ENCODE assay signal across 7 cellular contexts in genomic region chr4:112297495-112297894, GRCh38. TPM values are rescaled to one million over a fixed set of nuclear protein-coding genes. Genes with fewer than 3 reads are reported as not detected.
DNase-seq lines count a peak whose midpoint lies in the region; ATAC-seq and TF ChIP-seq lines count a peak whose summit lies in the region.

No MANE protein-coding gene starts in this region.

- 12% methylated on average over 1 of the region's 1 CpG for WGBS in right cardiac atrium

- H3K4me1 ChIP-seq in HEK293 (ENCODE audit: control insufficient read depth, insufficient read depth, low read length) (no peaks in the 10 kb centered on the region), right cardiac atrium (ENCODE audit: control insufficient read depth, insufficient read depth, low read length) (no peaks in the 10 kb centered on the region), subcutaneous abdominal adipose tissue (ENCODE audit: control insufficient read depth in 5 of 5, insufficient read depth in 5 of 5, low read length in 5 of 5) (peaks cover 5 to 17% (median 13%) of the 10 kb centered on the region in 5 donors)

- peak overlapping the region; percentile 12 to 79 (median 65) for H3K9ac ChIP-seq in subcutaneous abdominal adipose tissue (ENCODE audit: low read length in 5 of 5)

- peak overlapping the region; percentile 36 for H3K4me3 ChIP-seq in HEK293 (ENCODE audit: low read depth, low read length)
- peak overlapping the region; percentile 46 for H3K4me3 ChIP-seq in WI38 (ENCODE audit: low read depth, low read length)
- peak overlapping the region; percentile 81 for H3K4me3 ChIP-seq in right cardiac atrium (ENCODE audit: low read length)
- peak overlapping the region; percentile 29 to 74 (median 59) for H3K4me3 ChIP-seq in subcutaneous abdominal adipose tissue (ENCODE audit: low read depth in 1 of 5, low read length in 5 of 5)
- H3K4me3 ChIP-seq in H7 (ENCODE audit: insufficient read depth, low read depth, low read length), result no peak overlapping the region

- intact Hi-C loops in right cardiac atrium (cut with DNase I), result no loop called here

- POLR2A ChIA-PET in HEK293 (lab: Yijun Ruan, JAX), result interaction anchor here (0.7 to 1.3 kb wide), 3 partner anchors 12 to 1700 kb away, joined by 5 to 9 read pairs (median 6); partner anchors contain the start of genes AP1AR and TIFA

- CTCF ChIA-PET in HEK293 (lab: Yijun Ruan, JAX), result no interaction called here

- peak; percentile 27 to 52 for ATAC-seq in right cardiac atrium

- no peaks in the 10 kb centered on the region for H3K9me3 ChIP-seq in HEK293 (ENCODE audit: control insufficient read depth, insufficient read depth, low read depth, low read length)
- no peaks in the 10 kb centered on the region for H3K9me3 ChIP-seq in right cardiac atrium (ENCODE audit: control insufficient read depth, low read length)
- H3K9me3 ChIP-seq in subcutaneous abdominal adipose tissue (ENCODE audit: control insufficient read depth in 5 of 5, low read length in 5 of 5), result no peaks in the 10 kb centered on the region

- no peak for DNase-seq in right cardiac atrium
- no peak for DNase-seq in MV-4-11 (lab: John Stamatoyannopoulos, UW)
- no peak for DNase-seq in H7
- DNase-seq in DMS114 treated with DMSO at 0.1 percent for 48 hours (lab: John Stamatoyannopoulos, UW; ENCODE audit: unreplicated experiment), result no peak

- H3K27ac ChIP-seq in HEK293 (ENCODE audit: extremely low read depth, low read depth, low read length) (no peak overlapping the region), right cardiac atrium (ENCODE audit: low read length) (no peak overlapping the region), subcutaneous abdominal adipose tissue (ENCODE audit: low read depth, low read length) (peak overlapping the region; percentile 85)

- TF ChIP-seq CTCF in HEK293 (tag by site-specific recombination; IDR thresholded peaks at IDR 0.05) (no peak), WI38 (IDR thresholded peaks at IDR 0.05; ENCODE audit: low read depth, low read length) (no peak)

- H3K27me3 ChIP-seq in right cardiac atrium (ENCODE audit: control insufficient read depth, insufficient read depth), result no peaks in the 10 kb centered on the region
- no peaks in the 10 kb centered on the region for H3K27me3 ChIP-seq in subcutaneous abdominal adipose tissue (ENCODE audit: control insufficient read depth in 5 of 5, insufficient read depth in 4 of 5, low read length in 5 of 5)
- H3K27me3 ChIP-seq in H7 (ENCODE audit: control insufficient read depth, insufficient read depth, low read length), result no peaks in the 10 kb centered on the region

- H3K36me3 ChIP-seq in HEK293 (ENCODE audit: control insufficient read depth in 2 of 2, insufficient read depth in 1 of 2, low read length in 2 of 2) (no peaks in the 10 kb centered on the region), subcutaneous abdominal adipose tissue (ENCODE audit: control insufficient read depth in 5 of 5, insufficient read depth in 5 of 5, low read length in 5 of 5) (peaks cover 1 to 9% (median 4%) of the 10 kb centered on the region in 5 donors), H7 (replicated peaks; ENCODE audit: control insufficient read depth, insufficient read depth, low read length) (no peaks in the 10 kb centered on the region)

TF ChIP-seq in HEK293, 187 proteins besides CTCF, POLR2A, EP300 and RAD21:
- TF ChIP-seq SP3 (tag by site-specific recombination; IDR thresholded peaks at IDR 0.05) (0 out of 2 replicates have a peak, but pooled peaks have one; percentile 17), GFI1B (tag by site-specific recombination; IDR thresholded peaks at IDR 0.05) (no peak)

RNA-seq across cellular contexts. Expression of gene ALPK1, which starts 0.3 kb away (rescaled TPM):
- 1 to 10 TPM; 7.7 to 8.9 (median 8.2) TPM for total RNA-seq in right cardiac atrium
- 2.6 TPM for polyA plus RNA-seq in right cardiac atrium
- 0.07 TPM in 1 of 2 replicates, not detected in the other for total RNA-seq in H7 (2014; rRNA removed; shearing (Covaris generic))

RNA-seq across cellular contexts. Expression of gene TIFA, which starts 11.8 kb away (rescaled TPM):
- total RNA-seq in right cardiac atrium, result 10 to 100 TPM; 11.6 to 35.9 (median 25.9) TPM
- polyA plus RNA-seq in right cardiac atrium, result 14.5 TPM
- 0.55 and 2.1 TPM in 2 replicates for total RNA-seq in H7 (2014; rRNA removed; shearing (Covaris generic))
